In the genomic region with DNA sequence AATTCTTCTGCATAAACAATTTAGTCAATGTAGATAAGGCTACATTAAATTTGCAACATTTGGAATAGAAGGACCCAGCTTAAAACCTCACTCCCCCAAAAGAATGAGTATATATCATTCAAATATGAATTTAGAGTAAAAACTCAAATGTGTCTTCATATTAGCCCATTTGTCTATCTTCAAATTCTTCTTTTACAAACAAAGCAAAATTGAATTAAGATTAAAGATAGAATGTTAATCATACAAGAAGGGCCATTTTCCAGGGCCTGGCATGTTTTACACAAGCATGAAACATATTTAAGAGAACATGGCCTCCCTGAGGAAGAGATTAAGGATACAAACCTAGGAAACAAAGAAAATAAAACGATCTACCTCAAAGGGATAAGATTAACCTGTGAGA, we compare ENCODE assay signal across 9 cellular contexts. TPM values are rescaled to one million over a fixed set of nuclear protein-coding genes. Genes with fewer than 3 reads are reported as not detected.
"Had no signal": no experiment of that assay in that cellular context is flagged by ENCODE, and none has a peak within 500 bp of the region (broad histone marks: within the 10 kb centered on the region; RNA-seq: fewer than 3 reads in every experiment).

No MANE protein-coding gene starts in this region.

- H3K36me3 Mint-ChIP-seq: IgD-negative memory B cell had no signal

- H3K4me1 Mint-ChIP-seq: IgD-negative memory B cell had no signal

- ATAC-seq: HepG2, K562 had no signal

- H3K4me3 Mint-ChIP-seq: IgD-negative memory B cell had no signal

- H3K4me3 ChIP-seq: K562 had no signal

- H3K27ac ChIP-seq: HL-60, KMS-11 had no signal

- H3K4me2 ChIP-seq: KMS-11 had no signal

- DNase-seq: IMR-90, KBM-7, KG1 had no signal

- H3K27ac Mint-ChIP-seq: IgD-negative memory B cell had no signal

- H3K9ac ChIP-seq: KMS-11 had no signal

RNA-seq across cellular contexts. Expression of gene TOX3, which starts 8.4 kb away (rescaled TPM):
- total RNA-seq: HT1080, IMR-90, K562 had no signal
- polyA plus RNA-seq: IgD-negative memory B cell, IMR-90, K562 had no signal
